Comparison of ENCODE assay signal across 24 cellular contexts in genomic region chr12:6640497-6640896, GRCh38. TPM values are rescaled to one million over a fixed set of nuclear protein-coding genes. Genes with fewer than 3 reads are reported as not detected.
DNase-seq lines count a peak whose midpoint lies in the region; ATAC-seq and TF ChIP-seq lines count a peak whose summit lies in the region.
"Had no signal": no experiment of that assay in that cellular context is flagged by ENCODE, and none has a peak within 500 bp of the region (broad histone marks: within the 10 kb centered on the region; RNA-seq: fewer than 3 reads in every experiment).

No MANE protein-coding gene starts in this region.

- no CpG with 5 or more reads among the region's 4 CpGs for WGBS in mesendoderm (ENCODE audit: extremely low coverage, insufficient coverage, low lambda C conversion rate)

- H3K79me1 ChIP-seq in mesendoderm (ENCODE audit: low read length) = no peaks in the 10 kb centered on the region

- TF ChIP-seq CTCF in endothelial cell (IDR thresholded peaks at IDR 0.05; ENCODE audit: unreplicated experiment) = no peak
- no peak for TF ChIP-seq CTCF in parathyroid adenoma (IDR thresholded peaks at IDR 0.05)

- H2AFZ ChIP-seq in parathyroid adenoma = no peak overlapping the region
- H2AFZ ChIP-seq: GM23338 had no signal

- peaks cover 3% of the 10 kb centered on the region for H3K36me3 Mint-ChIP-seq in activated T-cell treated with anti-CD3 and anti-CD28 coated beads, Interleukin-2, amount 50 U/mL, for 24 hours (ENCODE audit: low read depth)
- H3K36me3 Mint-ChIP-seq in activated T-cell treated with anti-CD3 and anti-CD28 coated beads, Interleukin-2, amount 50 U/mL, for 4 hours (ENCODE audit: insufficient read depth) = peaks cover 8% of the 10 kb centered on the region
- H3K36me3 Mint-ChIP-seq in endothelial cell (ENCODE audit: low read depth, unreplicated experiment) = peaks cover 19% of the 10 kb centered on the region

- no peak overlapping the region for H3K9ac ChIP-seq in BLaER1 treated with 17β-estradiol and CSF1 and Interleukin-3, amounts not matched to agents 10 nM and 100 nM
- H3K9ac ChIP-seq in parathyroid adenoma = no peak overlapping the region
- no peak overlapping the region for H3K9ac ChIP-seq in mesendoderm (ENCODE audit: low read length)

- peaks cover 0 to 12% (median 0%) of the 10 kb centered on the region in 11 experiments; a peak in 3 of 22 replicates for H3K36me3 ChIP-seq in BLaER1 treated with 17β-estradiol and CSF1 and Interleukin-3, amounts not matched to agents 10 nM and 100 nM
- H3K36me3 ChIP-seq in parathyroid adenoma (ENCODE audit: control insufficient read depth, insufficient read depth, low read length) (no peaks in the 10 kb centered on the region), mesendoderm (ENCODE audit: control insufficient read depth, insufficient read depth, low read length) (no peaks in the 10 kb centered on the region)

- H3K9me3 ChIP-seq in BLaER1 treated with 17β-estradiol and CSF1 and Interleukin-3, amounts not matched to agents 10 nM and 100 nM (replicated peaks in 1 of 11) = peaks cover 0 to 44% (median 34%) of the 10 kb centered on the region in 11 experiments; a peak in 16 of 22 replicates
- H3K9me3 ChIP-seq in parathyroid adenoma (ENCODE audit: control insufficient read depth, low read length) = no peaks in the 10 kb centered on the region

- no peak for DNase-seq in activated T-cell treated with anti-CD3 and anti-CD28 coated beads, Interleukin-2, amount 50 U/mL, for 24 hours
- DNase-seq in activated T-cell treated with anti-CD3 and anti-CD28 coated beads, Interleukin-2, amount 50 U/mL, for 4 hours = no peak
- no peak for DNase-seq in endothelial cell (ENCODE audit: low spot score)
- no peak for DNase-seq in NCI-H446 treated with DMSO at 0.1 percent for 48 hours (lab: John Stamatoyannopoulos, UW)
- DNase-seq in mesendoderm = no peak
- no peak for DNase-seq in DMS53 (lab: John Stamatoyannopoulos, UW)
- DNase-seq: 8988T; ACHN; AML-193; CD4-positive, CD25-positive, alpha-beta regulatory T cell; CD8-positive, alpha-beta memory T cell; DMS 273 treated with DMSO at 0.1 percent for 48 hours; DMS79 treated with DMSO at 0.1 percent for 48 hours; GF-D8; H9 had no signal

- no peak overlapping the region for H3K56ac ChIP-seq in mesendoderm (ENCODE audit: low read length)

- peaks cover 14% of the 10 kb centered on the region for H3K9me3 Mint-ChIP-seq in activated T-cell treated with anti-CD3 and anti-CD28 coated beads, Interleukin-2, amount 50 U/mL, for 24 hours
- H3K9me3 Mint-ChIP-seq in activated T-cell treated with anti-CD3 and anti-CD28 coated beads, Interleukin-2, amount 50 U/mL, for 4 hours = peaks cover 18% of the 10 kb centered on the region
- no peaks in the 10 kb centered on the region for H3K9me3 Mint-ChIP-seq in endothelial cell (ENCODE audit: unreplicated experiment)
- H3K9me3 Mint-ChIP-seq: GM23338, H9 had no signal

- H3K4me2 ChIP-seq in BLaER1 treated with 17β-estradiol and CSF1 and Interleukin-3, amounts not matched to agents 10 nM and 100 nM = peak overlapping the region in 8 of 11 experiments; percentile 89 to 100 (median 98); a peak in 12 of 22 replicates
- H3K4me2 ChIP-seq in parathyroid adenoma (ENCODE audit: low read length) (no peak overlapping the region), mesendoderm (ENCODE audit: low read length) (no peak overlapping the region)
- H3K4me2 ChIP-seq: A549, GM23338 had no signal

- no peak overlapping the region for H2BK5ac ChIP-seq in mesendoderm (ENCODE audit: low read length)

- peaks cover 66 to 97% (median 79%) of the 10 kb centered on the region in 10 experiments for H3K4me1 ChIP-seq in BLaER1 treated with 17β-estradiol and CSF1 and Interleukin-3, amounts not matched to agents 10 nM and 100 nM
- H3K4me1 ChIP-seq in parathyroid adenoma (peaks cover 14% of the 10 kb centered on the region), mesendoderm (ENCODE audit: control insufficient read depth, low read depth, low read length) (peaks cover 5% of the 10 kb centered on the region)

- no peak overlapping the region for H2AK5ac ChIP-seq in mesendoderm (ENCODE audit: low read length)

- ATAC-seq in activated T-cell treated with anti-CD3 and anti-CD28 coated beads, Interleukin-2, amount 50 U/mL, for 4 hours = no peak
- ATAC-seq: A549, GM23338, HCT116 had no signal

- no peak overlapping the region for H2BK15ac ChIP-seq in mesendoderm (replicated peaks; ENCODE audit: low read depth)

- H3K79me2 ChIP-seq in parathyroid adenoma (no peaks in the 10 kb centered on the region), mesendoderm (ENCODE audit: control insufficient read depth, insufficient read depth, low read length) (no peaks in the 10 kb centered on the region)

- H3K4me1 Mint-ChIP-seq in activated T-cell treated with anti-CD3 and anti-CD28 coated beads, Interleukin-2, amount 50 U/mL, for 24 hours (ENCODE audit: low read depth) = peaks cover 11% of the 10 kb centered on the region
- peaks cover 25% of the 10 kb centered on the region for H3K4me1 Mint-ChIP-seq in activated T-cell treated with anti-CD3 and anti-CD28 coated beads, Interleukin-2, amount 50 U/mL, for 4 hours (ENCODE audit: low read depth)
- H3K4me1 Mint-ChIP-seq in endothelial cell (ENCODE audit: unreplicated experiment) = peaks cover 80% of the 10 kb centered on the region

- H3K4me3 Mint-ChIP-seq in activated T-cell treated with anti-CD3 and anti-CD28 coated beads, Interleukin-2, amount 50 U/mL, for 24 hours = no peak overlapping the region
- H3K4me3 Mint-ChIP-seq in activated T-cell treated with anti-CD3 and anti-CD28 coated beads, Interleukin-2, amount 50 U/mL, for 4 hours = no peak overlapping the region
- no peak overlapping the region for H3K4me3 Mint-ChIP-seq in endothelial cell (ENCODE audit: unreplicated experiment)
- H3K4me3 Mint-ChIP-seq: GM23338, H9 had no signal

- H3K4me3 ChIP-seq in BLaER1 treated with 17β-estradiol and CSF1 and Interleukin-3, amounts not matched to agents 10 nM and 100 nM = no peak overlapping the region
- H3K4me3 ChIP-seq in parathyroid adenoma (ENCODE audit: low read depth, low read length) = no peak overlapping the region
- H3K4me3 ChIP-seq in mesendoderm (ENCODE audit: low read length) = no peak overlapping the region
- H3K4me3 ChIP-seq: A549, GM23338 had no signal

- no peaks in the 10 kb centered on the region for H4K20me1 ChIP-seq in BLaER1 treated with 17β-estradiol and CSF1 and Interleukin-3, amounts not matched to agents 10 nM and 100 nM

- H3K27me3 ChIP-seq in BLaER1 treated with 17β-estradiol and CSF1 and Interleukin-3, amounts not matched to agents 10 nM and 100 nM = no peaks in the 10 kb centered on the region
- H3K27me3 ChIP-seq in parathyroid adenoma (ENCODE audit: control insufficient read depth, insufficient read depth, low read length) (no peaks in the 10 kb centered on the region), mesendoderm (ENCODE audit: insufficient read depth, low read length, poor library complexity) (no peaks in the 10 kb centered on the region)

- no peak overlapping the region for H2BK120ac ChIP-seq in mesendoderm (ENCODE audit: low read depth, low read length)

- no peak overlapping the region for H3K27ac ChIP-seq in BLaER1 treated with 17β-estradiol and CSF1 and Interleukin-3, amounts not matched to agents 10 nM and 100 nM
- H3K27ac ChIP-seq in parathyroid adenoma (peak overlapping the region; percentile 47), mesendoderm (ENCODE audit: low read depth, low read length) (no peak overlapping the region)
- H3K27ac ChIP-seq: A549, C4-2B had no signal

- H3K4ac ChIP-seq in mesendoderm (ENCODE audit: low read depth, low read length) = no peak overlapping the region

- H3K27ac Mint-ChIP-seq in activated T-cell treated with anti-CD3 and anti-CD28 coated beads, Interleukin-2, amount 50 U/mL, for 24 hours = peak overlapping the region; percentile 0
- H3K27ac Mint-ChIP-seq in endothelial cell (ENCODE audit: unreplicated experiment) = peak overlapping the region; percentile 34
- H3K27ac Mint-ChIP-seq: GM23338, H9 had no signal

- H4K8ac ChIP-seq in mesendoderm (ENCODE audit: low read depth, low read length) = no peak overlapping the region

- no peak overlapping the region for H3K23ac ChIP-seq in mesendoderm (ENCODE audit: low read length)

- no peak overlapping the region for H3K18ac ChIP-seq in mesendoderm (ENCODE audit: low read length)

- no peak overlapping the region for H4K5ac ChIP-seq in mesendoderm (ENCODE audit: low read length)

- H3K27me3 Mint-ChIP-seq in activated T-cell treated with anti-CD3 and anti-CD28 coated beads, Interleukin-2, amount 50 U/mL, for 24 hours = no peaks in the 10 kb centered on the region
- no peaks in the 10 kb centered on the region for H3K27me3 Mint-ChIP-seq in activated T-cell treated with anti-CD3 and anti-CD28 coated beads, Interleukin-2, amount 50 U/mL, for 4 hours (ENCODE audit: low read depth)
- H3K27me3 Mint-ChIP-seq in endothelial cell (ENCODE audit: unreplicated experiment) = peaks cover 10% of the 10 kb centered on the region
- H3K27me3 Mint-ChIP-seq: CD8-positive, alpha-beta memory T cell had no signal

RNA-seq across cellular contexts. Expression of gene LPAR5, which starts 4.7 kb away (rescaled TPM):
- total RNA-seq in activated T-cell treated with anti-CD3 and anti-CD28 coated beads, Interleukin-2, amount 50 U/mL, for 4 hours = 1 to 10 TPM; 3.8 to 5.5 (median 5.1) TPM
- 2.7 TPM for total RNA-seq in endothelial cell (ENCODE audit: unreplicated experiment)
- 0.37 TPM for polyA plus RNA-seq in mesendoderm (2013, experiment 1 of 2)
- 0.28 TPM for polyA plus RNA-seq in mesendoderm (2013, experiment 2 of 2)
- total RNA-seq: Daoy had no signal

RNA-seq across cellular contexts. Expression of gene ACRBP, which starts 6.7 kb away (rescaled TPM):
- 1 to 10 TPM in 1 of 3 donors, under 1 TPM in 2; 0.65 to 1.3 (median 0.71) TPM for total RNA-seq in activated T-cell treated with anti-CD3 and anti-CD28 coated beads, Interleukin-2, amount 50 U/mL, for 4 hours
- 19.3 TPM for total RNA-seq in endothelial cell (ENCODE audit: unreplicated experiment)
- polyA plus RNA-seq in mesendoderm (2013, experiment 1 of 2) = 0.38 TPM
- 0.55 TPM for polyA plus RNA-seq in mesendoderm (2013, experiment 2 of 2)
- total RNA-seq: Daoy, G401, H4 had no signal
- polyA plus RNA-seq: CD8-positive, alpha-beta memory T cell had no signal

RNA-seq across cellular contexts. Expression of gene ING4, which starts 22.4 kb away (rescaled TPM):
- 1 to 10 TPM; 5.9 to 7.5 (median 6.9) TPM for total RNA-seq in activated T-cell treated with anti-CD3 and anti-CD28 coated beads, Interleukin-2, amount 50 U/mL, for 4 hours
- 41.3 TPM for total RNA-seq in endothelial cell (ENCODE audit: unreplicated experiment)
- polyA plus RNA-seq in mesendoderm (2013, experiment 1 of 2) = 11.7 TPM
- 11.7 TPM for polyA plus RNA-seq in mesendoderm (2013, experiment 2 of 2)

RNA-seq across cellular contexts. Expression of gene CHD4, which starts 33.3 kb away (rescaled TPM):
- 100 to 1,000 TPM; 311 to 336 (median 332) TPM for total RNA-seq in activated T-cell treated with anti-CD3 and anti-CD28 coated beads, Interleukin-2, amount 50 U/mL, for 4 hours
- 334 TPM for total RNA-seq in endothelial cell (ENCODE audit: unreplicated experiment)
- 145 TPM for polyA plus RNA-seq in mesendoderm (2013, experiment 1 of 2)
- polyA plus RNA-seq in mesendoderm (2013, experiment 2 of 2) = 139 TPM

RNA-seq across cellular contexts. Expression of gene ZNF384, which starts 48.7 kb away (rescaled TPM):
- 10 to 100 TPM; 59.7 to 70.2 (median 63.3) TPM for total RNA-seq in activated T-cell treated with anti-CD3 and anti-CD28 coated beads, Interleukin-2, amount 50 U/mL, for 4 hours
- 85.2 TPM for total RNA-seq in endothelial cell (ENCODE audit: unreplicated experiment)
- polyA plus RNA-seq in mesendoderm (2013, experiment 1 of 2) = 57.5 TPM
- polyA plus RNA-seq in mesendoderm (2013, experiment 2 of 2) = 61.4 TPM

Comparison
In these comparisons a context has a peak if more than half of its experiments do, and no peak if none do; other contexts are left out.
1. H3K4me2 ChIP-seq: peak in BLaER1 treated with 17β-estradiol and CSF1 and Interleukin-3, amounts not matched to agents 10 nM and 100 nM (8 of 11); none in parathyroid adenoma (single experiment) and mesendoderm (single experiment).